ENCODE assay signal across 11 cellular contexts in genomic region chr4:168839758-168840385, GRCh38.
DNase-seq lines count a peak whose midpoint lies in the region; ATAC-seq and TF ChIP-seq lines count a peak whose summit lies in the region.
"Had no signal": no experiment of that assay in that cellular context is flagged by ENCODE, and none has a peak within 500 bp of the region (broad histone marks: within the 10 kb centered on the region; RNA-seq: fewer than 3 reads in every experiment).

No MANE protein-coding gene starts in this region.

- H3K27me3 ChIP-seq in adipocyte (replicated peaks; ENCODE audit: control insufficient read depth, insufficient read depth, low read length) (no peaks in the 10 kb centered on the region), esophagus (ENCODE audit: control insufficient read depth in 1 of 2, insufficient read depth in 2 of 2, low read length in 2 of 2) (no peaks in the 10 kb centered on the region), stomach smooth muscle (ENCODE audit: control insufficient read depth in 1 of 2, insufficient read depth in 2 of 2, low read length in 2 of 2) (no peaks in the 10 kb centered on the region), MM.1S (replicated peaks; ENCODE audit: insufficient read depth, low read length) (no peaks in the 10 kb centered on the region)

- no peak for ATAC-seq in activated naive CD8-positive, alpha-beta T cell treated with anti-CD3 and anti-CD28 coated beads, Interleukin-2, amount 50 U/mL, for 24 hours
- ATAC-seq: naive thymus-derived CD8-positive, alpha-beta T cell had no signal

- no peaks in the 10 kb centered on the region for H3F3A ChIP-seq in MM.1S (ENCODE audit: insufficient read depth, low read length)

- H3K4me3 Mint-ChIP-seq in mesothelial cell of epicardium, result no peak overlapping the region
- no peak overlapping the region for H3K4me3 Mint-ChIP-seq in activated naive CD8-positive, alpha-beta T cell treated with anti-CD3 and anti-CD28 coated beads, Interleukin-2, amount 50 U/mL, for 24 hours
- H3K4me3 Mint-ChIP-seq: activated naive CD8-positive, alpha-beta T cell treated with anti-CD3 and anti-CD28 coated beads for 36 hours; naive thymus-derived CD8-positive, alpha-beta T cell had no signal

- peaks cover 38% of the 10 kb centered on the region for H3K4me1 Mint-ChIP-seq in mesothelial cell of epicardium
- H3K4me1 Mint-ChIP-seq in activated naive CD8-positive, alpha-beta T cell treated with anti-CD3 and anti-CD28 coated beads, Interleukin-2, amount 50 U/mL, for 24 hours, result peaks cover 2% of the 10 kb centered on the region
- H3K4me1 Mint-ChIP-seq: activated naive CD8-positive, alpha-beta T cell treated with anti-CD3 and anti-CD28 coated beads for 36 hours; naive thymus-derived CD8-positive, alpha-beta T cell had no signal

- no peaks in the 10 kb centered on the region for H3K27me3 Mint-ChIP-seq in mesothelial cell of epicardium (ENCODE audit: low read depth)
- H3K27me3 Mint-ChIP-seq in activated naive CD8-positive, alpha-beta T cell treated with anti-CD3 and anti-CD28 coated beads, Interleukin-2, amount 50 U/mL, for 24 hours, result peaks cover 46% of the 10 kb centered on the region

- no peak for TF ChIP-seq CTCF in mesothelial cell of epicardium (IDR thresholded peaks at IDR 0.05; ENCODE audit: unreplicated experiment)
- TF ChIP-seq CTCF in MM.1S (IDR thresholded peaks at IDR 0.05; ENCODE audit: low read length), result no peak

- DNase-seq in adipocyte (ENCODE audit: low read depth), result peak; percentile 59
- no peak for DNase-seq in mesothelial cell of epicardium (ENCODE audit: low spot score in 2 of 2, unreplicated experiment in 2 of 2)
- DNase-seq in COLO668 (lab: John Stamatoyannopoulos, UW; ENCODE audit: unreplicated experiment), result no peak
- no peak for DNase-seq in NCI-H146 (lab: John Stamatoyannopoulos, UW)
- no peak for DNase-seq in MM.1S
- DNase-seq in activated naive CD8-positive, alpha-beta T cell treated with anti-CD3 and anti-CD28 coated beads, Interleukin-2, amount 50 U/mL, for 24 hours, result no peak
- DNase-seq: activated naive CD8-positive, alpha-beta T cell treated with anti-CD3 and anti-CD28 coated beads for 36 hours; Kasumi-1; naive thymus-derived CD8-positive, alpha-beta T cell had no signal

- H3K27ac ChIP-seq in esophagus (ENCODE audit: low read depth in 2 of 2, low read length in 1 of 2), result peak overlapping the region; percentile 36 to 49
- peak overlapping the region; percentile 99 for H3K27ac ChIP-seq in stomach smooth muscle (ENCODE audit: low read length)
- H3K27ac ChIP-seq in MM.1S (ENCODE audit: low read length), result no peak overlapping the region

- no peaks in the 10 kb centered on the region for H3K9me2 ChIP-seq in MM.1S (replicated peaks; ENCODE audit: insufficient read depth, low read length)

- peak overlapping the region; percentile 31 for H3K4me3 ChIP-seq in adipocyte (ENCODE audit: low read length)
- H3K4me3 ChIP-seq in esophagus (ENCODE audit: low read depth in 1 of 2, low read length in 2 of 2), result no peak overlapping the region
- H3K4me3 ChIP-seq in stomach smooth muscle (ENCODE audit: low read length in 2 of 2), result peak overlapping the region; percentile 13 to 47
- H3K4me3 ChIP-seq in MM.1S (ENCODE audit: low read length), result no peak overlapping the region

- H3K9me3 Mint-ChIP-seq in mesothelial cell of epicardium, result no peaks in the 10 kb centered on the region
- no peaks in the 10 kb centered on the region for H3K9me3 Mint-ChIP-seq in activated naive CD8-positive, alpha-beta T cell treated with anti-CD3 and anti-CD28 coated beads, Interleukin-2, amount 50 U/mL, for 24 hours
- H3K9me3 Mint-ChIP-seq: activated naive CD8-positive, alpha-beta T cell treated with anti-CD3 and anti-CD28 coated beads for 36 hours; naive thymus-derived CD8-positive, alpha-beta T cell had no signal

- peak overlapping the region; percentile 67 for H3K27ac Mint-ChIP-seq in mesothelial cell of epicardium
- no peak overlapping the region for H3K27ac Mint-ChIP-seq in activated naive CD8-positive, alpha-beta T cell treated with anti-CD3 and anti-CD28 coated beads, Interleukin-2, amount 50 U/mL, for 24 hours
- H3K27ac Mint-ChIP-seq: activated naive CD8-positive, alpha-beta T cell treated with anti-CD3 and anti-CD28 coated beads for 36 hours; naive thymus-derived CD8-positive, alpha-beta T cell had no signal

- H2AFZ ChIP-seq in MM.1S (ENCODE audit: low read length), result no peak overlapping the region

- WGBS in esophagus, 2 donors, result 47 to 51% methylated on average over 3 of the region's 3 CpGs

- peaks cover 15% of the 10 kb centered on the region for H3K36me3 ChIP-seq in adipocyte (ENCODE audit: control insufficient read depth, insufficient read depth, low read length, severe bottlenecking)
- H3K36me3 ChIP-seq in esophagus (ENCODE audit: control insufficient read depth in 2 of 2, insufficient read depth in 2 of 2, low read length in 1 of 2), result peaks cover 0 to 1% of the 10 kb centered on the region in 2 donors
- peaks cover 11% of the 10 kb centered on the region in 2 donors for H3K36me3 ChIP-seq in stomach smooth muscle (ENCODE audit: control insufficient read depth in 2 of 2, insufficient read depth in 2 of 2, low read length in 2 of 2)
- H3K36me3 ChIP-seq in MM.1S (replicated peaks; ENCODE audit: insufficient read depth, low read length), result no peaks in the 10 kb centered on the region

- peaks cover 55% of the 10 kb centered on the region for H3K4me1 ChIP-seq in adipocyte (ENCODE audit: control insufficient read depth, insufficient read depth, low read length)
- H3K4me1 ChIP-seq in esophagus (ENCODE audit: control insufficient read depth in 2 of 2, insufficient read depth in 2 of 2, low read length in 1 of 2), result peaks cover 4% of the 10 kb centered on the region in 2 donors
- peaks cover 69% of the 10 kb centered on the region for H3K4me1 ChIP-seq in stomach smooth muscle (ENCODE audit: control insufficient read depth, insufficient read depth, low read length)
- peaks cover 20% of the 10 kb centered on the region; the same call in 1 of the 2 replicates for H3K4me1 ChIP-seq in MM.1S (ENCODE audit: low read length)

- H3K9ac ChIP-seq in adipocyte (ENCODE audit: low read length), result peak overlapping the region; percentile 74
- H3K9ac ChIP-seq in stomach smooth muscle (ENCODE audit: low read length in 2 of 2), result no peak overlapping the region
- H3K9ac ChIP-seq in MM.1S (ENCODE audit: low read length), result no peak overlapping the region

- no peaks in the 10 kb centered on the region for H4K20me1 ChIP-seq in MM.1S (ENCODE audit: insufficient read depth, low read length)

- H3K9me3 ChIP-seq in adipocyte (ENCODE audit: control insufficient read depth, low read length) (no peaks in the 10 kb centered on the region), esophagus (ENCODE audit: control insufficient read depth in 2 of 2, insufficient read depth in 1 of 2, low read depth in 1 of 2, low read length in 1 of 2) (no peaks in the 10 kb centered on the region), stomach smooth muscle (ENCODE audit: control insufficient read depth in 2 of 2, low read length in 2 of 2) (no peaks in the 10 kb centered on the region), MM.1S (replicated peaks; ENCODE audit: insufficient read depth, low read length) (no peaks in the 10 kb centered on the region)

- peaks cover 29% of the 10 kb centered on the region for H3K36me3 Mint-ChIP-seq in mesothelial cell of epicardium
- H3K36me3 Mint-ChIP-seq in activated naive CD8-positive, alpha-beta T cell treated with anti-CD3 and anti-CD28 coated beads, Interleukin-2, amount 50 U/mL, for 24 hours (ENCODE audit: low read depth), result no peaks in the 10 kb centered on the region
- H3K36me3 Mint-ChIP-seq: activated naive CD8-positive, alpha-beta T cell treated with anti-CD3 and anti-CD28 coated beads for 36 hours; naive thymus-derived CD8-positive, alpha-beta T cell had no signal

- H3K4me2 ChIP-seq in MM.1S (ENCODE audit: low read depth, low read length), result no peak overlapping the region

- H3K79me2 ChIP-seq in MM.1S (ENCODE audit: low read length), result peaks cover 12% of the 10 kb centered on the region; the same call in 1 of the 2 replicates

Comparison
In these comparisons a context has a peak if more than half of its experiments do, and no peak if none do; other contexts are left out.
1. H3K4me3 ChIP-seq: peak in adipocyte (single experiment) and stomach smooth muscle (2 of 2); none in esophagus (0 of 2) and MM.1S (single experiment).